In genomic region chrX:12138366-12139313, GRCh38 we compare ENCODE assay signal across 9 cellular contexts. TPM values are rescaled to one million over a fixed set of nuclear protein-coding genes. Genes with fewer than 3 reads are reported as not detected.
A peak's percentile ranks its signal among the peaks of the same experiment; 100 is the strongest.
DNase-seq lines count a peak whose midpoint lies in the region; ATAC-seq and TF ChIP-seq lines count a peak whose summit lies in the region.
"Had no signal": no experiment of that assay in that cellular context is flagged by ENCODE, and none has a peak within 500 bp of the region (broad histone marks: within the 10 kb centered on the region; RNA-seq: fewer than 3 reads in every experiment).

TSS of gene FRMPD4 (plus strand) at chrX:12138473. CDS start at chrX:12138972, 499 bp downstream.

- no peak within 1 kb of the TSS for H3K4ac ChIP-seq in mesendoderm (ENCODE audit: low read depth, low read length)

- H2AK5ac ChIP-seq in mesendoderm (ENCODE audit: low read length) = no peak within 1 kb of the TSS

- DNase-seq in cardiac muscle cell (ENCODE audit: low read depth in 1 of 2, low spot score in 1 of 2) = peak; percentile 57 to 61
- no peak for DNase-seq in Right ventricle myocardium superior
- peak; percentile 61 for DNase-seq in ecto neural progenitor cell (ENCODE audit: low spot score)
- DNase-seq in mesendoderm = peak; percentile 58
- DNase-seq in aorta = peak in 1 of 2 donors; percentile 71
- no peak for DNase-seq in A172 (ENCODE audit: low spot score)
- DNase-seq: CD8-positive, alpha-beta memory T cell had no signal

- H4K5ac ChIP-seq in mesendoderm (ENCODE audit: low read length) = no peak within 1 kb of the TSS

- H2BK15ac ChIP-seq in mesendoderm (replicated peaks; ENCODE audit: low read depth) = no peak within 1 kb of the TSS

- no peaks in the 10 kb centered on the region for H3K79me2 ChIP-seq in mesendoderm (ENCODE audit: control insufficient read depth, insufficient read depth, low read length)

- ATAC-seq in Right ventricle myocardium superior (ENCODE audit: poor library complexity) (no peak), aorta (ENCODE audit: low FRiP score) (peak; percentile 24), GM21737 (IDR thresholded peaks at IDR 0.05; ENCODE audit: unreplicated experiment) (no peak), HG02763 (IDR thresholded peaks at IDR 0.05; ENCODE audit: unreplicated experiment) (no peak)

- no peaks in the 10 kb centered on the region for H3K4me1 ChIP-seq in cardiac muscle cell (ENCODE audit: low read depth)
- H3K4me1 ChIP-seq in mesendoderm (ENCODE audit: control insufficient read depth, low read depth, low read length) = no peaks in the 10 kb centered on the region
- H3K4me1 ChIP-seq in aorta (ENCODE audit: control insufficient read depth in 1 of 2, insufficient read depth in 2 of 2, low read length in 2 of 2) = no peaks in the 10 kb centered on the region

- no peak within 1 kb of the TSS for H2BK120ac ChIP-seq in mesendoderm (ENCODE audit: low read depth, low read length)

- peak within 1 kb of the TSS; percentile 44 for H3K4me3 ChIP-seq in cardiac muscle cell
- peak within 1 kb of the TSS; percentile 26 for H3K4me3 ChIP-seq in mesendoderm (ENCODE audit: low read length)
- H3K4me3 ChIP-seq in aorta (ENCODE audit: low read length in 2 of 2) = no peak within 1 kb of the TSS

- H3K18ac ChIP-seq in mesendoderm (ENCODE audit: low read length) = no peak within 1 kb of the TSS

- WGBS in mesendoderm (ENCODE audit: extremely low coverage, insufficient coverage, low lambda C conversion rate) = no CpG with 5 or more reads among the region's 80 CpGs
- 3 to 13% methylated on average over 57 to 80 of the region's 80 CpGs for WGBS in aorta, 2 donors

- H3K79me1 ChIP-seq in mesendoderm (ENCODE audit: low read length) = no peaks in the 10 kb centered on the region

- peak within 1 kb of the TSS; percentile 56 for H3K4me2 ChIP-seq in mesendoderm (ENCODE audit: low read length)

- H4K8ac ChIP-seq in mesendoderm (ENCODE audit: low read depth, low read length) = no peak within 1 kb of the TSS

- H3K27ac ChIP-seq in cardiac muscle cell (no peak within 1 kb of the TSS), mesendoderm (ENCODE audit: low read depth, low read length) (no peak within 1 kb of the TSS), aorta (ENCODE audit: low read depth in 1 of 2, low read length in 2 of 2) (no peak within 1 kb of the TSS)

- intact Hi-C loops in Right ventricle myocardium superior (cut with DNase I) (no loop called here), aorta (cut with DNase I) (no loop called here)

- no peak within 1 kb of the TSS for H2BK5ac ChIP-seq in mesendoderm (ENCODE audit: low read length)

- H3K56ac ChIP-seq in mesendoderm (ENCODE audit: low read length) = peak within 1 kb of the TSS; percentile 67

- peaks cover 54% of the 10 kb centered on the region for H3K27me3 ChIP-seq in cardiac muscle cell
- no peaks in the 10 kb centered on the region for H3K27me3 ChIP-seq in mesendoderm (ENCODE audit: insufficient read depth, low read length, poor library complexity)
- H3K27me3 ChIP-seq in aorta (ENCODE audit: control insufficient read depth in 1 of 2, insufficient read depth in 2 of 2, low read length in 1 of 2) = peaks cover 0 to 1% of the 10 kb centered on the region in 2 donors

- peak; percentile 37 for TF ChIP-seq CTCF in cardiac muscle cell (IDR thresholded peaks at IDR 0.05; ENCODE audit: low read depth, low read length)

- H3K23ac ChIP-seq in mesendoderm (ENCODE audit: low read length) = no peak within 1 kb of the TSS

- H3K36me3 ChIP-seq in cardiac muscle cell (no peaks in the 10 kb centered on the region), mesendoderm (ENCODE audit: control insufficient read depth, insufficient read depth, low read length) (no peaks in the 10 kb centered on the region), aorta (ENCODE audit: control insufficient read depth in 1 of 2, insufficient read depth in 2 of 2, low read length in 1 of 2) (no peaks in the 10 kb centered on the region)

- H3K9ac ChIP-seq in mesendoderm (ENCODE audit: low read length) = no peak within 1 kb of the TSS

- H3K9me3 ChIP-seq in cardiac muscle cell (ENCODE audit: low read depth) (no peaks in the 10 kb centered on the region), aorta (ENCODE audit: control insufficient read depth, low read length) (no peaks in the 10 kb centered on the region)

RNA-seq across cellular contexts. Expression of gene FRMPD4, which starts in this region (rescaled TPM):
- total RNA-seq in cardiac muscle cell (1.3 and 1.5 TPM in 2 replicates), Right ventricle myocardium superior (1.3 TPM), aorta (under 1 TPM in 1 of 2 donors, not detected in 1; 0.18 TPM)
- polyA plus RNA-seq in cardiac muscle cell (0.27 and 0.60 TPM in 2 replicates), aorta (not detected)
- polyA plus RNA-seq in mesendoderm (2013, experiment 1 of 2) = 0.08 TPM
- 0.10 TPM for polyA plus RNA-seq in mesendoderm (2013, experiment 2 of 2)
- 0.48 and 0.64 TPM in 2 replicates for total RNA-seq in A172 (2014; rRNA removed; shearing (Covaris generic))
- total RNA-seq: CD8-positive, alpha-beta memory T cell had no signal
- polyA plus RNA-seq: CD8-positive, alpha-beta memory T cell had no signal

Comparison
In these comparisons a context has a peak if more than half of its experiments do, and no peak if none do; other contexts are left out.
1. DNase-seq: peak in cardiac muscle cell (2 of 2), ecto neural progenitor cell (single experiment) and mesendoderm (single experiment); none in Right ventricle myocardium superior (single experiment) and A172 (single experiment).
2. Peak in ATAC-seq in aorta; RNA of the gene not detected or under 1 TPM.
3. H3K4me3 ChIP-seq: peak in cardiac muscle cell (single experiment) and mesendoderm (single experiment); none in aorta (0 of 2).